1 cellular context compared by ENCODE assay signal in the genomic region with DNA sequence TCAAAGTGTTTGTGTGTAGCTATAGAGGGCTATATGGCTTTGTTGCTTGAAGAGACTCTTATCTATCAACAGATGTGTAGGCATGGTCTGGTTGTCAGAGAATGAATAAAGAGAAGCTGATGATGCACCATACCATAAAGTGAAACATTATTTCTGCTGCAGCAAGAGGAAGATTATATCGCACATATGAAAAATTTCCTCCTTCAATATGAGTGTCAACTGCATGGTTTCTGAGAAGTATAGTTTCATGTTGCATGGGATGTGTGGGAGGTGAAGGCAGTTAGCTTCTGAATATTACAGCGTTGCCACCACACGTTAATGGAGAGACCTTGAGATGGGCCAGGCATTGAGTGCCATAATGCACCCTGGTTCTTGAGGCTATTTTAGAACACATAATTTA.
TF ChIP-seq lines count a peak whose summit lies in the region.

No MANE protein-coding gene starts in this region.

TF ChIP-seq in K562, 482 proteins besides CTCF, POLR2A, EP300 and RAD21 (continued from another document):
- no peak for TF ChIP-seq NR4A1 (CRISPR knock-in tag; IDR thresholded peaks at IDR 0.05)
- TF ChIP-seq NR4A1 (tag; IDR thresholded peaks at IDR 0.05), result 0 out of 2 replicates have a peak, but pooled peaks have one; percentile 37
